Comparison of ENCODE assay signal across 1 cellular context in the genomic region with DNA sequence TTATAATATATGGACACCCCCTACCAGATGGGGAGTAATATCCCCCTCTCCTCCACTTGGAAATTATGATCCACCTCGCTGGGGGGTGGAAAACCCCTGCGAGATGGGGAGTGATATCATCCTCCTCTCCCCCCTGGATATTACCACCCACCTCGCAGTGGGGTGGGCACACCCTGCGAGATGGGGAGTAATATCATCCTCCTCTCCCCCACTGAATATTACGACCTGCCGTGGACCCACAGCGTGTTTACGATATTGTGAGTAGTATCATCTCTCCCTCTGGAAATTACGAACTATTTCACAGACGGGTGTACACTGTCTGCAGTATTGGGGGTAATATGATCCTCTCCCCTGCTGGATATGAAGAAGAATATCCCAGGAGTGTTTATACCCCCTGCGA.
A peak's percentile ranks its signal among the peaks of the same experiment; 100 is the strongest.
TF ChIP-seq lines count a peak whose summit lies in the region.

No MANE protein-coding gene starts in this region.

TF ChIP-seq in HEK293, 187 proteins besides CTCF, POLR2A, EP300 and RAD21 (continued from another document):
- peak; percentile 53 for TF ChIP-seq ZIC2 (tag by site-specific recombination; IDR thresholded peaks at IDR 0.05)
- TF ChIP-seq ZBTB1 (tag by site-specific recombination; IDR thresholded peaks at IDR 0.05), result no peak
- TF ChIP-seq KLF7 (tag by site-specific recombination; IDR thresholded peaks at IDR 0.05; ENCODE audit: borderline replicate concordance), result no peak
- TF ChIP-seq, protein P1, sequence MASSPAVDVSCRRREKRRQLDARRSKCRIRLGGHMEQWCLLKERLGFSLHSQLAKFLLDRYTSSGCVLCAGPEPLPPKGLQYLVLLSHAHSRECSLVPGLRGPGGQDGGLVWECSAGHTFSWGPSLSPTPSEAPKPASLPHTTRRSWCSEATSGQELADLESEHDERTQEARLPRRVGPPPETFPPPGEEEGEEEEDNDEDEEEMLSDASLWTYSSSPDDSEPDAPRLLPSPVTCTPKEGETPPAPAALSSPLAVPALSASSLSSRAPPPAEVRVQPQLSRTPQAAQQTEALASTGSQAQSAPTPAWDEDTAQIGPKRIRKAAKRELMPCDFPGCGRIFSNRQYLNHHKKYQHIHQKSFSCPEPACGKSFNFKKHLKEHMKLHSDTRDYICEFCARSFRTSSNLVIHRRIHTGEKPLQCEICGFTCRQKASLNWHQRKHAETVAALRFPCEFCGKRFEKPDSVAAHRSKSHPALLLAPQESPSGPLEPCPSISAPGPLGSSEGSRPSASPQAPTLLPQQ (tag by site-specific recombination; IDR thresholded peaks at IDR 0.05), result no peak
- no peak for TF ChIP-seq ZNF133 (tag by site-specific recombination; IDR thresholded peaks at IDR 0.05)
- no peak for TF ChIP-seq ZNF16 (tag by site-specific recombination; IDR thresholded peaks at IDR 0.05; ENCODE audit: low read depth)
- peak; percentile 95 for TF ChIP-seq GLIS1 (tag by site-specific recombination; IDR thresholded peaks at IDR 0.05)
